Comparison of ENCODE assay signal across 1 cellular context in genomic region chr3:146250449-146251382, GRCh38.
TF ChIP-seq lines count a peak whose summit lies in the region.

Gene PLSCR4 (minus strand): TSS chr3:146251105. CDS start chr3:146222071, 29,034 bp downstream.

TF ChIP-seq in K562, 482 proteins besides CTCF, POLR2A, EP300 and RAD21 (continued from another document):
- no peak for TF ChIP-seq PBX2 (CRISPR knock-in tag; IDR thresholded peaks at IDR 0.05; ENCODE audit: low read depth)
- no peak for TF ChIP-seq PBX2 (tag; conservative IDR thresholded peaks at IDR 0.05; ENCODE audit: low read depth)
- TF ChIP-seq ARNT (IDR thresholded peaks at IDR 0.05), result no peak
- TF ChIP-seq CBFB (CRISPR knock-in tag; IDR thresholded peaks at IDR 0.05), result no peak
- TF ChIP-seq ASH1L (IDR thresholded peaks at IDR 0.05; ENCODE audit: borderline replicate concordance, low read depth, partially characterized antibody), result no peak
- TF ChIP-seq SNIP1 (IDR thresholded peaks at IDR 0.05; ENCODE audit: low read depth), result no peak
- no peak for TF ChIP-seq KDM4B (IDR thresholded peaks at IDR 0.05; ENCODE audit: borderline replicate concordance in 2 of 2, low read depth in 1 of 2)
- TF ChIP-seq CTBP1 (IDR thresholded peaks at IDR 0.05; ENCODE audit: borderline replicate concordance), result peak; percentile 43; the same call in 1 of the 2 replicates
- TF ChIP-seq KAT8 (IDR thresholded peaks at IDR 0.05; ENCODE audit: low read depth), result no peak
- TF ChIP-seq CAMTA2 (CRISPR knock-in tag; conservative IDR thresholded peaks at IDR 0.05), result no peak
- no peak for TF ChIP-seq FOSL1 (tag; conservative IDR thresholded peaks at IDR 0.05)
- no peak for TF ChIP-seq KLF16 (IDR thresholded peaks at IDR 0.05)
- TF ChIP-seq NRF1 (conservative IDR thresholded peaks at IDR 0.05 in 1 of 2, IDR thresholded peaks at IDR 0.05 in 1 of 2), result peak; percentile 70 to 72; a peak in 2 of 4 replicates
- TF ChIP-seq HMGN3 (IDR thresholded peaks at IDR 0.05; ENCODE audit: borderline replicate concordance, extremely low read depth, insufficient read length, low read depth, low read length), result peak; percentile 25
- TF ChIP-seq E2F6 (IDR thresholded peaks at IDR 0.05; ENCODE audit: borderline replicate concordance in 1 of 2, extremely low read depth in 1 of 2, insufficient read depth in 1 of 2, insufficient read length in 1 of 2, low read depth in 1 of 2, low read length in 1 of 2, poor library complexity in 1 of 2, severe bottlenecking in 1 of 2), result peak in 1 of 2 experiments; percentile 62
- TF ChIP-seq MECOM (CRISPR knock-in tag; IDR thresholded peaks at IDR 0.05), result no peak
- no peak for TF ChIP-seq SLC30A9 (CRISPR knock-in tag; IDR thresholded peaks at IDR 0.05)
- no peak for TF ChIP-seq ZBTB49 (CRISPR knock-in tag; IDR thresholded peaks at IDR 0.05; ENCODE audit: borderline replicate concordance)
- no peak for TF ChIP-seq ESRRA (IDR thresholded peaks at IDR 0.05; ENCODE audit: borderline replicate concordance, low read depth)
- no peak for TF ChIP-seq ILK (tag; IDR thresholded peaks at IDR 0.05; ENCODE audit: borderline replicate concordance, low read depth)
- TF ChIP-seq RBFOX2 (IDR thresholded peaks at IDR 0.05; ENCODE audit: low read depth, low read length), result 0 out of 2 replicates have a peak, but pooled peaks have one; percentile 17
- TF ChIP-seq PHF8 (IDR thresholded peaks at IDR 0.05; ENCODE audit: borderline replicate concordance, low read length), result peak; percentile 14; the same call in 1 of the 2 replicates
- no peak for TF ChIP-seq ZBTB17 (CRISPR knock-in tag; IDR thresholded peaks at IDR 0.05)
- TF ChIP-seq SIN3B (IDR thresholded peaks at IDR 0.05; ENCODE audit: low read depth), result no peak
- TF ChIP-seq CCAR2 (IDR thresholded peaks at IDR 0.05; ENCODE audit: low read depth, low read length), result no peak
- no peak for TF ChIP-seq KDM2B (CRISPR knock-in tag; IDR thresholded peaks at IDR 0.05)
- TF ChIP-seq L3MBTL2 (IDR thresholded peaks at IDR 0.05), result peak; percentile 51; the same call in 1 of the 2 replicates
- no peak for TF ChIP-seq ATF1 (CRISPR knock-in tag; IDR thresholded peaks at IDR 0.05)
- peak; percentile 33; the same call in 1 of the 2 replicates for TF ChIP-seq ATF1 (tag; IDR thresholded peaks at IDR 0.05)
- TF ChIP-seq FOXA1 (IDR thresholded peaks at IDR 0.05; ENCODE audit: borderline replicate concordance), result no peak
- peak; percentile 29; the same call in 1 of the 2 replicates for TF ChIP-seq MTA3 (IDR thresholded peaks at IDR 0.05; ENCODE audit: borderline replicate concordance)
- TF ChIP-seq ZBTB7A (IDR thresholded peaks at IDR 0.05; ENCODE audit: borderline replicate concordance, control insufficient read depth, low read depth, low read length), result 0 out of 2 replicates have a peak, but pooled peaks have one; percentile 25
- TF ChIP-seq HDAC8 (tag; IDR thresholded peaks at IDR 0.05), result no peak
- TF ChIP-seq MXD1 (CRISPR knock-in tag; IDR thresholded peaks at IDR 0.05; ENCODE audit: borderline replicate concordance, poor library complexity, severe bottlenecking), result no peak
- TF ChIP-seq HLTF (IDR thresholded peaks at IDR 0.05), result no peak
- TF ChIP-seq HDAC2 (IDR thresholded peaks at IDR 0.05), result no peak
- TF ChIP-seq MCM5 (IDR thresholded peaks at IDR 0.05; ENCODE audit: low read depth), result no peak
- TF ChIP-seq CREB3 (tag; conservative IDR thresholded peaks at IDR 0.05; ENCODE audit: low read depth), result no peak
TF ChIP-seq in K562: peak in this region for 15.
